ENCODE assay signal across 21 cellular contexts in genomic region chr3:43212914-43213611, GRCh38.
DNase-seq lines count a peak whose midpoint lies in the region; ATAC-seq, FAIRE-seq and TF ChIP-seq lines count a peak whose summit lies in the region.
"Had no signal": no experiment of that assay in that cellular context is flagged by ENCODE, and none has a peak within 500 bp of the region (broad histone marks: within the 10 kb centered on the region; RNA-seq: fewer than 3 reads in every experiment).

No MANE protein-coding gene starts in this region.

- intact Hi-C loops in HepG2 (cut with micrococcal nuclease; ENCODE audit: unreplicated experiment) = no loop called here

- H3K4me3 ChIP-seq in liver (ENCODE audit: low read depth in 1 of 3, low read length in 3 of 3) (no peak overlapping the region), HepG2 (replicated peaks in 1 of 3; ENCODE audit: insufficient read depth in 1 of 3, low read depth in 2 of 3, low read length in 3 of 3) (no peak overlapping the region), suprapubic skin (no peak overlapping the region), tibial nerve (no peak overlapping the region)
- H3K4me3 ChIP-seq: breast epithelium, skin epidermis, vagina had no signal

- no peaks in the 10 kb centered on the region for H3K9me3 ChIP-seq in liver (ENCODE audit: control insufficient read depth in 4 of 4, low read length in 3 of 4)
- no peaks in the 10 kb centered on the region for H3K9me3 ChIP-seq in HepG2 (ENCODE audit: low read length)
- no peaks in the 10 kb centered on the region for H3K9me3 ChIP-seq in suprapubic skin
- H3K9me3 ChIP-seq in tibial nerve = no peaks in the 10 kb centered on the region
- H3K9me3 ChIP-seq: BE2C, breast epithelium, vagina had no signal

- in situ Hi-C loops in HepG2 (cut with HindIII; ENCODE audit: extremely low pct_ligation_motif_present, low pct_unique_long_range_greater_than_20kb) = no loop called here

- no peaks in the 10 kb centered on the region for H3K27me3 ChIP-seq in liver (ENCODE audit: control insufficient read depth in 4 of 4, insufficient read depth in 4 of 4, low read length in 3 of 4)
- peaks cover 0 to 20% of the 10 kb centered on the region in 2 experiments; a peak in 1 of 5 replicates for H3K27me3 ChIP-seq in HepG2 (ENCODE audit: control insufficient read depth in 1 of 2, insufficient read depth in 2 of 2, low read length in 2 of 2)
- H3K27me3 ChIP-seq in suprapubic skin = no peaks in the 10 kb centered on the region
- no peaks in the 10 kb centered on the region for H3K27me3 ChIP-seq in tibial nerve
- H3K27me3 ChIP-seq: BE2C, breast epithelium, vagina had no signal

- DNase-seq in HepG2 (ENCODE audit: low spot score) (no peak), glomerular visceral epithelial cell (ENCODE audit: extremely low spot score) (peak; percentile 10), suprapubic skin (ENCODE audit: low spot score in 2 of 2) (no peak), tibial nerve (ENCODE audit: low spot score in 2 of 2) (no peak)
- DNase-seq: activated CD4-positive, alpha-beta T cell treated with anti-CD3 and anti-CD28 coated beads, Interleukin-2, amount 10 ng/mL, durations not matched to agents 24 days and 14 days; BE2C; cortex of kidney; hippocampal formation; KBM-7; natural killer cell; NCI-H187 treated with DMSO at 0.1 percent for 48 hours; NCI-H446 treated with DMSO at 0.1 percent for 48 hours; stimulated activated CD4-positive, alpha-beta T cell treated with anti-CD3 and anti-CD28 coated beads, Interleukin-4, amount 100 ng/mL, for 24 hours had no signal

- POLR2A ChIA-PET in HepG2 (lab: Yijun Ruan, JAX) = no interaction called here

- H3K27ac ChIP-seq in liver (ENCODE audit: low read depth in 1 of 2, low read length in 2 of 2) (peak overlapping the region; percentile 75 to 89), HepG2 (ENCODE audit: extremely low read length, insufficient read depth, low read length) (no peak overlapping the region), suprapubic skin (peak overlapping the region; percentile 35), tibial nerve (no peak overlapping the region)
- H3K27ac ChIP-seq: breast epithelium, vagina had no signal

- TF ChIP-seq EP300 in HepG2 (IDR thresholded peaks at IDR 0.05; ENCODE audit: low read depth in 2 of 2, low read length in 2 of 2) = no peak
- no peak for TF ChIP-seq EP300 in HepG2 (CRISPR knock-in tag; IDR thresholded peaks at IDR 0.05; ENCODE audit: borderline replicate concordance)
- no peak for TF ChIP-seq EP300 in suprapubic skin (IDR thresholded peaks at IDR 0.05)
- TF ChIP-seq EP300 in tibial nerve (IDR thresholded peaks at IDR 0.05) = no peak

- no peak for ATAC-seq in HepG2
- peak; percentile 43 for ATAC-seq in HG03457 (IDR thresholded peaks at IDR 0.05; ENCODE audit: unreplicated experiment)
- no peak for ATAC-seq in GM18505 (IDR thresholded peaks at IDR 0.05; ENCODE audit: unreplicated experiment)
- ATAC-seq in GM19324 (IDR thresholded peaks at IDR 0.05; ENCODE audit: low FRiP score, unreplicated experiment) = no peak
- ATAC-seq: natural killer cell had no signal

- BruUV-seq in HepG2 (replicated peaks; lab: Mats Ljungman, UMichigan) = no TSS peak

- CTCF ChIA-PET in HepG2 (lab: Yijun Ruan, JAX; ENCODE audit: low intra/inter-chr PET ratio, low total read pairs) = no interaction called here

- H3K4me1 ChIP-seq in liver (ENCODE audit: control insufficient read depth in 4 of 4, insufficient read depth in 4 of 4, low read length in 3 of 4) (peaks cover 10 to 53% (median 44%) of the 10 kb centered on the region in 4 donors), HepG2 (ENCODE audit: insufficient read depth, low read length) (peaks cover 5% of the 10 kb centered on the region; the same call in 1 of the 2 replicates), suprapubic skin (peaks cover 31% of the 10 kb centered on the region), tibial nerve (no peaks in the 10 kb centered on the region)
- H3K4me1 ChIP-seq: BE2C, breast epithelium had no signal

- TF ChIP-seq POLR2A in HepG2 (IDR thresholded peaks at IDR 0.05; ENCODE audit: insufficient read depth in 1 of 2, low read depth in 2 of 2, low read length in 2 of 2) (no peak), suprapubic skin (IDR thresholded peaks at IDR 0.05) (no peak), tibial nerve (IDR thresholded peaks at IDR 0.05) (no peak), GM18505 (IDR thresholded peaks at IDR 0.05; ENCODE audit: borderline replicate concordance, extremely low read depth, insufficient read depth, insufficient read length) (no peak)

- TF ChIP-seq CTCF in liver (IDR thresholded peaks at IDR 0.05; ENCODE audit: low read depth, low read length, missing input control) (no peak), HepG2 (CRISPR knock-in tag; IDR thresholded peaks at IDR 0.05) (no peak), suprapubic skin (IDR thresholded peaks at IDR 0.05) (no peak), tibial nerve (IDR thresholded peaks at IDR 0.05) (no peak)

- H3K36me3 ChIP-seq in liver (ENCODE audit: control insufficient read depth in 4 of 4, insufficient read depth in 3 of 4, low read depth in 1 of 4, low read length in 3 of 4) = no peaks in the 10 kb centered on the region
- H3K36me3 ChIP-seq in HepG2 (replicated peaks in 1 of 2; ENCODE audit: control insufficient read depth in 1 of 2, insufficient read depth in 2 of 2, low read length in 2 of 2) = no peaks in the 10 kb centered on the region
- H3K36me3 ChIP-seq in suprapubic skin = no peaks in the 10 kb centered on the region
- no peaks in the 10 kb centered on the region for H3K36me3 ChIP-seq in tibial nerve
- H3K36me3 ChIP-seq: BE2C, breast epithelium, vagina had no signal

- TF ChIP-seq RAD21 in liver (IDR thresholded peaks at IDR 0.05) (no peak), HepG2 (CRISPR knock-in tag; IDR thresholded peaks at IDR 0.05) (no peak)

- no peak overlapping the region for H2AFZ ChIP-seq in HepG2 (ENCODE audit: low read length)

- H3K4me2 ChIP-seq in HepG2 (ENCODE audit: low read depth, low read length) = no peak overlapping the region

- H3K79me2 ChIP-seq in HepG2 (ENCODE audit: insufficient read depth, low read length) = no peaks in the 10 kb centered on the region

- FAIRE-seq in HepG2 (lab: Jason Lieb, UNC) = no peak
- FAIRE-seq: islet of Langerhans had no signal

- H3K9ac ChIP-seq in liver (ENCODE audit: low read depth in 1 of 2, low read length in 2 of 2) (no peak overlapping the region), HepG2 (ENCODE audit: insufficient read depth, low read depth, low read length) (no peak overlapping the region)

- no peaks in the 10 kb centered on the region for H4K20me1 ChIP-seq in HepG2 (ENCODE audit: insufficient read depth, low read length)

- WGBS in liver = 84% methylated on average over 8 of the region's 8 CpGs
- 51% methylated on average over 7 of the region's 8 CpGs for WGBS in HepG2 (ENCODE audit: low lambda C conversion rate)
- 80% methylated on average over 8 of the region's 8 CpGs for whole genome bisulfite sequencing in suprapubic skin
- 81 to 90% methylated on average over 8 of the region's 8 CpGs for WGBS in tibial nerve, 2 donors

TF ChIP-seq in liver, 16 proteins besides CTCF, POLR2A, EP300 and RAD21 (continues in another document):
- TF ChIP-seq TAF1 (conservative IDR thresholded peaks at IDR 0.05) (no peak), MAX (IDR thresholded peaks at IDR 0.05) (no peak), ATF3 (IDR thresholded peaks at IDR 0.05) (no peak)

TF ChIP-seq in HepG2, 621 proteins besides CTCF, POLR2A, EP300 and RAD21:
- no peak for TF ChIP-seq SYNCRIP (IDR thresholded peaks at IDR 0.05; ENCODE audit: insufficient read depth, low read depth, low read length)
- no peak for TF ChIP-seq NFYB (CRISPR knock-in tag; IDR thresholded peaks at IDR 0.05)
- no peak for TF ChIP-seq ZNF232 (CRISPR knock-in tag; IDR thresholded peaks at IDR 0.05; ENCODE audit: borderline replicate concordance)
- no peak for TF ChIP-seq KDM1A (CRISPR knock-in tag; IDR thresholded peaks at IDR 0.05)
- TF ChIP-seq JUNB (CRISPR knock-in tag; IDR thresholded peaks at IDR 0.05; ENCODE audit: borderline replicate concordance) = no peak
- TF ChIP-seq FIP1L1 (IDR thresholded peaks at IDR 0.05; ENCODE audit: borderline replicate concordance, insufficient read depth, low read depth, low read length) = no peak
- TF ChIP-seq CHD4 (IDR thresholded peaks at IDR 0.05; ENCODE audit: borderline replicate concordance, low read length) = no peak
- TF ChIP-seq ZFP41 (CRISPR knock-in tag; IDR thresholded peaks at IDR 0.05; ENCODE audit: borderline replicate concordance) = no peak
- no peak for TF ChIP-seq SCMH1 (CRISPR knock-in tag; IDR thresholded peaks at IDR 0.05; ENCODE audit: borderline replicate concordance)
- no peak for TF ChIP-seq ZNF776 (CRISPR knock-in tag; IDR thresholded peaks at IDR 0.05)
- TF ChIP-seq HBP1 (CRISPR knock-in tag; IDR thresholded peaks at IDR 0.05; ENCODE audit: low read depth) = no peak
- TF ChIP-seq ZNF143 (CRISPR knock-in tag; IDR thresholded peaks at IDR 0.05) = no peak
- no peak for TF ChIP-seq HNRNPUL1 (IDR thresholded peaks at IDR 0.05; ENCODE audit: low read depth, low read length)

Comparison
In these comparisons a context has a peak if more than half of its experiments do, and no peak if none do; other contexts are left out.
1. H3K27ac ChIP-seq: peak in liver (2 of 2) and suprapubic skin (single experiment); none in HepG2 (single experiment) and tibial nerve (0 of 4).